In the genomic region with DNA sequence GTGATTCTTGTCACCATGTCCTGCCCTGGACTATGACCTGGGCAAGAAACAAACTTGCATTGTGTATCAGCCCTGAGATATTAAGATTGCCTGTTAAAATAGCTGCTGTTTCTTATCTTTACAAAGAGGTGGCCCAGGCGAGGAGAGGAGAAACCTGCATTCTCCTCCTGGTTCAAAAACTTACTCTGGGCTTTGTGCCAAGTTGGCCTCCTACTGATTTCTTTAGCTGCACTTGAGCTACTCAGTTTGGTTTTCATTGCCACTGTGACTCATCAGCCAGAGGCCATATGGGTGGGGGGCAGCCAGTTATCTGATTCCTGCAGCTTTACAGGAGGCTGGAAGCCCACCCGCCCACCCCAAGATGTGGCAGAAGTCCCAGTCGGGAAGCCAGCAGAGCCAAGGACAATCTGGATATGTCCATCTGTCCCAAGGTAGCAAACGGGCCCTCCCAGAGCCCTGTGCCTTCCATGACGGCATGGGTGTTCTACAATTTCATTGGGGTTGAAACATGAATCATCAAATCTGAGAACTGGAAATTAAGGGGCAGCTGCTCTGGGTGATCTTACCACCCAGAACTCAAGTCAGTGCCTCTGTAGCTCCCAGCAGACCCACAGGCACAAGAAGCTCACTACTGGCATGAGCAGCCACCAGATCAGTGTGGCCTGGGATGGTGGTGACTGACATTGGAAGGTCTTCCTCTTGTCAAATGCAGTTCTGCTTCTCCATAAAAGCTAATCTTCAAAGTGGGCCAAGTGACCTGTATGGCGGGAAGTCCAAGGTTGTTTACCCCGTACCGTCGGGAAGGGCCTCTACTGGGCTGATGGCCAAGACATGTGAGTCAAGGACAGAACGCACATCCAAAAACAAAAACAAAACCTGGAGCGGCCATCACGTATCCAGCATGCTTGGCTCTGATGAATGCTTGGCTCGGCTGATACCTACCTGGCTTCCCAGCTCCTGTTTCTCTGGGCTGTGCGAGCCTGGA, we compare ENCODE assay signal across 9 cellular contexts. TPM values are rescaled to one million over a fixed set of nuclear protein-coding genes. Genes with fewer than 3 reads are reported as not detected.
A peak's percentile ranks its signal among the peaks of the same experiment; 100 is the strongest.
DNase-seq lines count a peak whose midpoint lies in the region; ATAC-seq, FAIRE-seq and TF ChIP-seq lines count a peak whose summit lies in the region.
"Had no signal": no experiment of that assay in that cellular context is flagged by ENCODE, and none has a peak within 500 bp of the region (broad histone marks: within the 10 kb centered on the region; RNA-seq: fewer than 3 reads in every experiment).

No MANE protein-coding gene starts in this region.

- peak overlapping the region; percentile 45 for H3K27ac Mint-ChIP-seq in chondrocyte (ENCODE audit: unreplicated experiment)
- H3K27ac Mint-ChIP-seq: T-helper 1 cell treated with Interleukin-12 subunit alpha and Interleukin-12 subunit beta and Interleukin-4 antibody, amounts not matched to agents 30 μg/mL and 1 μg/mL, for 36 hours had no signal

- H3K9me3 Mint-ChIP-seq in chondrocyte (ENCODE audit: low read depth): peaks cover 10% of the 10 kb centered on the region

- DNase-seq in AG08396 (ENCODE audit: low spot score) (peak; percentile 44), NCI-H2196 treated with DMSO at 0.1 percent for 48 hours (lab: John Stamatoyannopoulos, UW; ENCODE audit: unreplicated experiment) (peak; percentile 7), chondrocyte (ENCODE audit: low spot score) (peak; percentile 38), middle frontal gyrus (ENCODE audit: extremely low spot score, low spot score) (peak; percentile 25), GM19239 (ENCODE audit: insufficient read length, low spot score) (no peak), NCI-H510A (lab: John Stamatoyannopoulos, UW) (no peak)
- DNase-seq in stimulated activated CD4-positive, alpha-beta T cell treated with anti-CD3 and anti-CD28 coated beads, Interleukin-2, amount 100 ng/mL, for 48 hours: no peak

- no peak for TF ChIP-seq CTCF in chondrocyte (IDR thresholded peaks at IDR 0.05)

- no peak for FAIRE-seq in GM19239 (lab: Jason Lieb, UNC)

- H3K36me3 Mint-ChIP-seq in chondrocyte (ENCODE audit: low read depth): no peaks in the 10 kb centered on the region

- H3K4me3 Mint-ChIP-seq in chondrocyte (ENCODE audit: unreplicated experiment): no peak overlapping the region
- H3K4me3 Mint-ChIP-seq: T-helper 1 cell treated with Interleukin-12 subunit alpha and Interleukin-12 subunit beta and Interleukin-4 antibody, amounts not matched to agents 30 μg/mL and 1 μg/mL, for 36 hours had no signal

- peaks cover 21% of the 10 kb centered on the region for H3K4me1 Mint-ChIP-seq in chondrocyte (ENCODE audit: low read depth)

- H3K27me3 Mint-ChIP-seq in chondrocyte (ENCODE audit: low read depth): peaks cover 13% of the 10 kb centered on the region

- no peak for ATAC-seq in GM21367 (IDR thresholded peaks at IDR 0.05; ENCODE audit: unreplicated experiment)

RNA-seq across cellular contexts. Expression of a gene that starts 15.5 kb away (rescaled TPM):
- not detected in 3 replicates for total RNA-seq in chondrocyte

RNA-seq across cellular contexts. Expression of a gene that starts 21.6 kb away (rescaled TPM):
- total RNA-seq in chondrocyte: not detected in 3 replicates

Comparison
In these comparisons a context has a peak if more than half of its experiments do, and no peak if none do; other contexts are left out.
1. DNase-seq: peak in AG08396 (single experiment), NCI-H2196 treated with DMSO at 0.1 percent for 48 hours (single experiment), chondrocyte (single experiment) and middle frontal gyrus (single experiment); none in stimulated activated CD4-positive, alpha-beta T cell treated with anti-CD3 and anti-CD28 coated beads, Interleukin-2, amount 100 ng/mL, for 48 hours (0 of 2), GM19239 (single experiment) and NCI-H510A (single experiment).